ENCODE assay signal across 9 cellular contexts in the genomic region with DNA sequence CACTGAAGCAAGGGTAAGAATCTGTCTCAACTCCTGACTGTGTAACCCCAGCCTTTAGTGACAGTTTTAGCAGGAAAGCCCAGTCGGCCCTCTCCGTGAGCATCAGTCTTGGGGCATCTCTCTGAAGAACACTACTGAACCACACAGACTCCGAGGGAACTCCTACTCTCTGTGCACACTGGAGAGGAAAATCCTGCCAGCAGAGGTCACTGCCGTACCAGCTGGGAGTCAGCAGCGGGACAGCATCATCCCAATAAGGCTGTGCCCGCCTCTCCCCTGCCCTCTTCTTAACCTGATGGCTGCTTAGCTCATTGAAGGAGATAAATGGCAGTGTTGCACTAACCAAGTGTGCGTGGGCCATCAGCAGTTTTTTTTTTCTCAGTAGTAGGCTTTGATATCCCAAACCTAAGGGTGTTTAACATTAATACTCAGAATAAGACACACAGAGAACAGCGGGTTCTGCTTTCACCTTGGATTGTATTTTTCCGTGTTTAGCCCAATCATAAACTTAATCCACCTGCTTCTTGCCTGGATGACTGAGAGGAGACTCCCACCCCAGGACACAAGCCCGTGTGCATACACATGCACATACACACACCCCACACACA. TPM values are rescaled to one million over a fixed set of nuclear protein-coding genes. Genes with fewer than 3 reads are reported as not detected.
DNase-seq lines count a peak whose midpoint lies in the region; ATAC-seq and TF ChIP-seq lines count a peak whose summit lies in the region.
"Had no signal": no experiment of that assay in that cellular context is flagged by ENCODE, and none has a peak within 500 bp of the region (broad histone marks: within the 10 kb centered on the region; RNA-seq: fewer than 3 reads in every experiment).

No MANE protein-coding gene starts in this region.

- TF ChIP-seq POLR2A in right lobe of liver (IDR thresholded peaks at IDR 0.05): no peak

- DNase-seq in CD1c-positive myeloid dendritic cell (ENCODE audit: extremely low spot score) (peak; percentile 86), NCI-H69 (lab: John Stamatoyannopoulos, UW) (peak; percentile 72), choroid plexus epithelial cell (ENCODE audit: low read depth) (peak; percentile 90), right lobe of liver (peak; percentile 85 to 87 (median 86))
- peak; percentile 96 for DNase-seq in activated CD4-positive, alpha-beta T cell treated with anti-CD3 and anti-CD28 coated beads, Interleukin-2, amount 10 ng/mL, durations not matched to agents 24 days and 14 days
- peak; percentile 74 to 82 (median 79) for DNase-seq in stimulated activated CD4-positive, alpha-beta T cell treated with anti-CD3 and anti-CD28 coated beads, TNF-alpha, amount 100 ng/mL, for 4 hours (ENCODE audit: low read depth in 3 of 3)

- peaks cover 8% of the 10 kb centered on the region for H3K9me3 Mint-ChIP-seq in activated CD4-positive, alpha-beta T cell treated with anti-CD3 and anti-CD28 coated beads, Interleukin-2, amount 10 ng/mL, durations not matched to agents 24 days and 14 days

- no peak overlapping the region for H3K27ac ChIP-seq in right lobe of liver

- ATAC-seq in GM19438 (IDR thresholded peaks at IDR 0.05; ENCODE audit: low read depth, unreplicated experiment): peak; percentile 90
- ATAC-seq in HG03520 (IDR thresholded peaks at IDR 0.05; ENCODE audit: unreplicated experiment): peak; percentile 95
- ATAC-seq in right lobe of liver: peak; percentile 99

- 28% methylated on average over 9 of the region's 10 CpGs for WGBS in right lobe of liver (ENCODE audit: insufficient coverage, low coverage, low lambda C conversion rate, missing lambda C conversion rate)

- TF ChIP-seq CTCF in choroid plexus epithelial cell (conservative IDR thresholded peaks at IDR 0.05; ENCODE audit: low read depth, low read length): peak; percentile 92
- TF ChIP-seq CTCF in right lobe of liver (IDR thresholded peaks at IDR 0.05): peak; percentile 72 to 90 (median 88)

- peaks cover 19% of the 10 kb centered on the region for H3K4me1 Mint-ChIP-seq in activated CD4-positive, alpha-beta T cell treated with anti-CD3 and anti-CD28 coated beads, Interleukin-2, amount 10 ng/mL, durations not matched to agents 24 days and 14 days

- no peaks in the 10 kb centered on the region for H3K4me1 ChIP-seq in right lobe of liver

- H3K36me3 ChIP-seq in right lobe of liver: no peaks in the 10 kb centered on the region

- H3K27me3 ChIP-seq in right lobe of liver: no peaks in the 10 kb centered on the region

- H3K27ac Mint-ChIP-seq in activated CD4-positive, alpha-beta T cell treated with anti-CD3 and anti-CD28 coated beads, Interleukin-2, amount 10 ng/mL, durations not matched to agents 24 days and 14 days: no peak overlapping the region
- H3K27ac Mint-ChIP-seq: IgD-negative memory B cell had no signal

- intact Hi-C loops in activated CD4-positive, alpha-beta T cell treated with anti-CD3 and anti-CD28 coated beads, Interleukin-2, amount 10 ng/mL, durations not matched to agents 24 days and 14 days (cut with micrococcal nuclease): loop anchor here (1.0 to 5.0 kb wide), 6 partner anchors 14 to 415 kb away; a partner anchor contains a TSS
- intact Hi-C loops in right lobe of liver (cut with DNase I): loop anchor here in 1 of 2 donors (5.0 kb wide), 1 partner anchor 97 kb away; no protein-coding TSS in a partner anchor

- peaks cover 1% of the 10 kb centered on the region for H3K27me3 Mint-ChIP-seq in activated CD4-positive, alpha-beta T cell treated with anti-CD3 and anti-CD28 coated beads, Interleukin-2, amount 10 ng/mL, durations not matched to agents 24 days and 14 days
- H3K27me3 Mint-ChIP-seq: IgD-negative memory B cell had no signal

- H3K9me3 ChIP-seq in right lobe of liver: no peaks in the 10 kb centered on the region

- peaks cover 2% of the 10 kb centered on the region for H3K36me3 Mint-ChIP-seq in activated CD4-positive, alpha-beta T cell treated with anti-CD3 and anti-CD28 coated beads, Interleukin-2, amount 10 ng/mL, durations not matched to agents 24 days and 14 days (ENCODE audit: low read depth)
- H3K36me3 Mint-ChIP-seq: IgD-negative memory B cell had no signal

- H3K4me3 Mint-ChIP-seq in activated CD4-positive, alpha-beta T cell treated with anti-CD3 and anti-CD28 coated beads, Interleukin-2, amount 10 ng/mL, durations not matched to agents 24 days and 14 days: no peak overlapping the region
- H3K4me3 Mint-ChIP-seq: IgD-negative memory B cell had no signal

- H3K4me3 ChIP-seq in choroid plexus epithelial cell (ENCODE audit: low read depth, low read length) (no peak overlapping the region), right lobe of liver (no peak overlapping the region)

RNA-seq across cellular contexts. Expression of a gene that starts 26.6 kb away (rescaled TPM):
- 28.0 and 30.2 TPM in 2 replicates for total RNA-seq in activated CD4-positive, alpha-beta T cell treated with anti-CD3 and anti-CD28 coated beads, Interleukin-2, amount 10 ng/mL, durations not matched to agents 24 days and 14 days
- 1 to 10 TPM; 3.5 to 7.9 (median 5.5) TPM for total RNA-seq in right lobe of liver
